Comparison of ENCODE assay signal across 1 cellular context in the genomic region with DNA sequence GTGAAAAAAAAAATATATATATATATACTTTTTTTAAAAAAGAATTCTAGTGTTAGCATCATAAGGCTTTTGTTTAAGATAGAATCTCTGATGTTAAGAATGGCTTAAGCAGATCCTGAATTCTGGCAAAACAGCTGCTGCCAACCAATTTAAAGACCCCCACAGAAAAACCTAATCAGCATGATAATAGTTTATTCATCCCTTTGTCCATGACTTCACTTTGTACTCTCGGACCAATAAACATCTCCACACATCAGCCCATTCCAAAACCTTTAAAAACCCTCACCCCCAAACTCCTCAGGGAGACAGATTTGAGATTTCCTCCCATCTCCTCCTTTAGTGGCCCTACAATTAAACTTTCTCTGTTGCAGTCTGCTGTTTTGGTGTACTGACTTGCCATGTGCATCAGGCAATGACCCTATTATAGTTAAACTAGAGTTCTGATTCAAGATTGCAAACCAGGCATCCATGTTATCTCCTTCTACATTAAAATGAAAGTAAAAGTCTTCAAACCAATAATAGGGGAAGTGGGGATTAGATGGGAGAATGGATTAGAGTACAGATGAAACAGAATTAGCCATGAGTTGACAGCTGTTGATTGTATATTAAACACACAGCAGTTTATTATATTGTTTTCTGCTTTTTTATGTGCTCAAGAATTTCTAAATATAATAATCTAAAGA.
TF ChIP-seq lines count a peak whose summit lies in the region.

No MANE protein-coding gene starts in this region.

TF ChIP-seq in WTC11, 78 proteins besides CTCF, POLR2A, EP300 and RAD21 (continued from another document):
- TF ChIP-seq, protein P1, sequence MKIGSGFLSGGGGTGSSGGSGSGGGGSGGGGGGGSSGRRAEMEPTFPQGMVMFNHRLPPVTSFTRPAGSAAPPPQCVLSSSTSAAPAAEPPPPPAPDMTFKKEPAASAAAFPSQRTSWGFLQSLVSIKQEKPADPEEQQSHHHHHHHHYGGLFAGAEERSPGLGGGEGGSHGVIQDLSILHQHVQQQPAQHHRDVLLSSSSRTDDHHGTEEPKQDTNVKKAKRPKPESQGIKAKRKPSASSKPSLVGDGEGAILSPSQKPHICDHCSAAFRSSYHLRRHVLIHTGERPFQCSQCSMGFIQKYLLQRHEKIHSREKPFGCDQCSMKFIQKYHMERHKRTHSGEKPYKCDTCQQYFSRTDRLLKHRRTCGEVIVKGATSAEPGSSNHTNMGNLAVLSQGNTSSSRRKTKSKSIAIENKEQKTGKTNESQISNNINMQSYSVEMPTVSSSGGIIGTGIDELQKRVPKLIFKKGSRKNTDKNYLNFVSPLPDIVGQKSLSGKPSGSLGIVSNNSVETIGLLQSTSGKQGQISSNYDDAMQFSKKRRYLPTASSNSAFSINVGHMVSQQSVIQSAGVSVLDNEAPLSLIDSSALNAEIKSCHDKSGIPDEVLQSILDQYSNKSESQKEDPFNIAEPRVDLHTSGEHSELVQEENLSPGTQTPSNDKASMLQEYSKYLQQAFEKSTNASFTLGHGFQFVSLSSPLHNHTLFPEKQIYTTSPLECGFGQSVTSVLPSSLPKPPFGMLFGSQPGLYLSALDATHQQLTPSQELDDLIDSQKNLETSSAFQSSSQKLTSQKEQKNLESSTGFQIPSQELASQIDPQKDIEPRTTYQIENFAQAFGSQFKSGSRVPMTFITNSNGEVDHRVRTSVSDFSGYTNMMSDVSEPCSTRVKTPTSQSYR (CRISPR knock-in tag; IDR thresholded peaks at IDR 0.05), result no peak
- TF ChIP-seq ZNF671 (CRISPR knock-in tag; IDR thresholded peaks at IDR 0.05), result no peak
- no peak for TF ChIP-seq ETV6 (CRISPR knock-in tag; IDR thresholded peaks at IDR 0.05)
- no peak for TF ChIP-seq AFF4 (CRISPR knock-in tag; IDR thresholded peaks at IDR 0.05; ENCODE audit: borderline replicate concordance)
- TF ChIP-seq, protein P2, sequence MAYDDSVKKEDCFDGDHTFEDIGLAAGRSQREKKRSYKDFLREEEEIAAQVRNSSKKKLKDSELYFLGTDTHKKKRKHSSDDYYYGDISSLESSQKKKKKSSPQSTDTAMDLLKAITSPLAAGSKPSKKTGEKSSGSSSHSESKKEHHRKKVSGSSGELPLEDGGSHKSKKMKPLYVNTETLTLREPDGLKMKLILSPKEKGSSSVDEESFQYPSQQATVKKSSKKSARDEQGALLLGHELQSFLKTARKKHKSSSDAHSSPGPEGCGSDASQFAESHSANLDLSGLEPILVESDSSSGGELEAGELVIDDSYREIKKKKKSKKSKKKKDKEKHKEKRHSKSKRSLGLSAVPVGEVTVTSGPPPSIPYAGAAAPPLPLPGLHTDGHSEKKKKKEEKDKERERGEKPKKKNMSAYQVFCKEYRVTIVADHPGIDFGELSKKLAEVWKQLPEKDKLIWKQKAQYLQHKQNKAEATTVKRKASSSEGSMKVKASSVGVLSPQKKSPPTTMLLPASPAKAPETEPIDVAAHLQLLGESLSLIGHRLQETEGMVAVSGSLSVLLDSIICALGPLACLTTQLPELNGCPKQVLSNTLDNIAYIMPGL (CRISPR knock-in tag; IDR thresholded peaks at IDR 0.05), result no peak
- no peak for TF ChIP-seq HMGA2 (CRISPR knock-in tag; IDR thresholded peaks at IDR 0.05)
- TF ChIP-seq, protein P3, sequence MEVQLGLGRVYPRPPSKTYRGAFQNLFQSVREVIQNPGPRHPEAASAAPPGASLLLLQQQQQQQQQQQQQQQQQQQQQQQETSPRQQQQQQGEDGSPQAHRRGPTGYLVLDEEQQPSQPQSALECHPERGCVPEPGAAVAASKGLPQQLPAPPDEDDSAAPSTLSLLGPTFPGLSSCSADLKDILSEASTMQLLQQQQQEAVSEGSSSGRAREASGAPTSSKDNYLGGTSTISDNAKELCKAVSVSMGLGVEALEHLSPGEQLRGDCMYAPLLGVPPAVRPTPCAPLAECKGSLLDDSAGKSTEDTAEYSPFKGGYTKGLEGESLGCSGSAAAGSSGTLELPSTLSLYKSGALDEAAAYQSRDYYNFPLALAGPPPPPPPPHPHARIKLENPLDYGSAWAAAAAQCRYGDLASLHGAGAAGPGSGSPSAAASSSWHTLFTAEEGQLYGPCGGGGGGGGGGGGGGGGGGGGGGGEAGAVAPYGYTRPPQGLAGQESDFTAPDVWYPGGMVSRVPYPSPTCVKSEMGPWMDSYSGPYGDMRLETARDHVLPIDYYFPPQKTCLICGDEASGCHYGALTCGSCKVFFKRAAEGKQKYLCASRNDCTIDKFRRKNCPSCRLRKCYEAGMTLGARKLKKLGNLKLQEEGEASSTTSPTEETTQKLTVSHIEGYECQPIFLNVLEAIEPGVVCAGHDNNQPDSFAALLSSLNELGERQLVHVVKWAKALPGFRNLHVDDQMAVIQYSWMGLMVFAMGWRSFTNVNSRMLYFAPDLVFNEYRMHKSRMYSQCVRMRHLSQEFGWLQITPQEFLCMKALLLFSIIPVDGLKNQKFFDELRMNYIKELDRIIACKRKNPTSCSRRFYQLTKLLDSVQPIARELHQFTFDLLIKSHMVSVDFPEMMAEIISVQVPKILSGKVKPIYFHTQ (CRISPR knock-in tag; IDR thresholded peaks at IDR 0.05), result no peak
